In the genomic region with DNA sequence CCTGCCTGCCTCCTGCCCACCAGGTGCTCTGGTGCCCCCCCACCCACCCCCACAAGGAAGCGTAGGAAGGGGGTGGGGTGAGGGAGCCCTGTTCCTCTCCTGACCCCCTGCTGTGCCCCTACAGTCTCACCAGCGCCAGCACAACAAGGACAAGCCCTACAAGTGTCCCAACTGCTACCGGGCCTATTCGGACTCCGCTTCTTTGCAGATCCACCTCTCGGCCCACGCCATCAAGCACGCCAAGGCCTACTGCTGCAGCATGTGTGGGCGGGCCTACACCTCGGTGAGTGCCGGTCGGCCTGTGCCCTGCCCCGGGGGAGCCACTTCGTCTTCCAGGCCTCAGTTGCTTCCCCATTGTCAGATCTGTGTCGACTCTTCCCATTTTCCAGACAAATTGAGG, we compare ENCODE assay signal across 1 cellular context.
TF ChIP-seq lines count a peak whose summit lies in the region.

No MANE protein-coding gene starts in this region.

TF ChIP-seq in IMR-90, 13 proteins besides CTCF, POLR2A, EP300 and RAD21:
- TF ChIP-seq MAFK (IDR thresholded peaks at IDR 0.05; ENCODE audit: low read depth, low read length) = no peak
- no peak for TF ChIP-seq RFX5 (IDR thresholded peaks at IDR 0.05; ENCODE audit: low read depth, low read length)
- TF ChIP-seq NFE2L2 (IDR thresholded peaks at IDR 0.05; ENCODE audit: low read depth, low read length) = no peak
- TF ChIP-seq CHD1 (IDR thresholded peaks at IDR 0.05; ENCODE audit: low read depth, low read length) = no peak
- TF ChIP-seq FOS (IDR thresholded peaks at IDR 0.05; ENCODE audit: low read depth, low read length) = no peak
- TF ChIP-seq, protein P1, sequence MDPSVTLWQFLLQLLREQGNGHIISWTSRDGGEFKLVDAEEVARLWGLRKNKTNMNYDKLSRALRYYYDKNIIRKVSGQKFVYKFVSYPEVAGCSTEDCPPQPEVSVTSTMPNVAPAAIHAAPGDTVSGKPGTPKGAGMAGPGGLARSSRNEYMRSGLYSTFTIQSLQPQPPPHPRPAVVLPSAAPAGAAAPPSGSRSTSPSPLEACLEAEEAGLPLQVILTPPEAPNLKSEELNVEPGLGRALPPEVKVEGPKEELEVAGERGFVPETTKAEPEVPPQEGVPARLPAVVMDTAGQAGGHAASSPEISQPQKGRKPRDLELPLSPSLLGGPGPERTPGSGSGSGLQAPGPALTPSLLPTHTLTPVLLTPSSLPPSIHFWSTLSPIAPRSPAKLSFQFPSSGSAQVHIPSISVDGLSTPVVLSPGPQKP (IDR thresholded peaks at IDR 0.05; ENCODE audit: borderline replicate concordance, low read depth, low read length) = no peak
- no peak for TF ChIP-seq BHLHE40 (IDR thresholded peaks at IDR 0.05; ENCODE audit: low read depth, low read length)
- TF ChIP-seq RCOR1 (IDR thresholded peaks at IDR 0.05; ENCODE audit: insufficient replicate concordance, low read length) = no peak
- no peak for TF ChIP-seq CEBPB (IDR thresholded peaks at IDR 0.05; ENCODE audit: low read depth, low read length)
- TF ChIP-seq, protein P2, sequence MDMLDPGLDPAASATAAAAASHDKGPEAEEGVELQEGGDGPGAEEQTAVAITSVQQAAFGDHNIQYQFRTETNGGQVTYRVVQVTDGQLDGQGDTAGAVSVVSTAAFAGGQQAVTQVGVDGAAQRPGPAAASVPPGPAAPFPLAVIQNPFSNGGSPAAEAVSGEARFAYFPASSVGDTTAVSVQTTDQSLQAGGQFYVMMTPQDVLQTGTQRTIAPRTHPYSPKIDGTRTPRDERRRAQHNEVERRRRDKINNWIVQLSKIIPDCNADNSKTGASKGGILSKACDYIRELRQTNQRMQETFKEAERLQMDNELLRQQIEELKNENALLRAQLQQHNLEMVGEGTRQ (IDR thresholded peaks at IDR 0.05; ENCODE audit: low read depth, low read length) = no peak
- TF ChIP-seq MXI1 (IDR thresholded peaks at IDR 0.05; ENCODE audit: borderline replicate concordance, low read depth, low read length) = no peak
- TF ChIP-seq SMC3 (IDR thresholded peaks at IDR 0.05; ENCODE audit: low read depth, low read length) = no peak
- no peak for TF ChIP-seq MAZ (IDR thresholded peaks at IDR 0.05; ENCODE audit: borderline replicate concordance, low read depth, low read length)
